1 cellular context compared by ENCODE assay signal in the genomic region with DNA sequence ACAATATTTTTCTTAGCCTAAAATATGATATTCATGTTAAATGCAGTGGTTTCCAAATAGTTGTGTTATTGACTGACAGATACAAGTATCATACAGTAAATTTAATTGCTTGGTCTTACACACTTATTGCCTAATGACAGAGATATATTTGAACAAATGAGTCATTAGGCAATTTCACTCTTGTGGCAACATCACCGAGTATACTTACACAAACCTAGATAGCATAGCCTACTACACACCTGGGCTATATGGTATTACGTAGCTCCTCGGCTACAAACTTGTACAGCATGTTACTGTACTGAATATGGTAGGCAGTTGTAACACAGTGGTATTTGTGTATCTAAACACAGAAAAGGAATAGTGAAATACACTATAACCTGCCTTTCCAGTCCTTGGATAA.
A peak's percentile ranks its signal among the peaks of the same experiment; 100 is the strongest.
TF ChIP-seq lines count a peak whose summit lies in the region.

No MANE protein-coding gene starts in this region.

TF ChIP-seq in HepG2, 621 proteins besides CTCF, POLR2A, EP300 and RAD21:
- TF ChIP-seq PRDM10 (CRISPR knock-in tag; IDR thresholded peaks at IDR 0.05; ENCODE audit: low read depth) (no peak), CEBPB (IDR thresholded peaks at IDR 0.05; ENCODE audit: borderline replicate concordance, low read depth, low read length) (peak; percentile 71; the same call in 1 of the 2 replicates), BCL6 (CRISPR knock-in tag; IDR thresholded peaks at IDR 0.05) (peak; percentile 62), SIX4 (CRISPR knock-in tag; IDR thresholded peaks at IDR 0.05) (no peak), FOSL2 (CRISPR knock-in tag; IDR thresholded peaks at IDR 0.05) (peak; percentile 35; the same call in 1 of the 2 replicates)
- TF ChIP-seq, protein P1, sequence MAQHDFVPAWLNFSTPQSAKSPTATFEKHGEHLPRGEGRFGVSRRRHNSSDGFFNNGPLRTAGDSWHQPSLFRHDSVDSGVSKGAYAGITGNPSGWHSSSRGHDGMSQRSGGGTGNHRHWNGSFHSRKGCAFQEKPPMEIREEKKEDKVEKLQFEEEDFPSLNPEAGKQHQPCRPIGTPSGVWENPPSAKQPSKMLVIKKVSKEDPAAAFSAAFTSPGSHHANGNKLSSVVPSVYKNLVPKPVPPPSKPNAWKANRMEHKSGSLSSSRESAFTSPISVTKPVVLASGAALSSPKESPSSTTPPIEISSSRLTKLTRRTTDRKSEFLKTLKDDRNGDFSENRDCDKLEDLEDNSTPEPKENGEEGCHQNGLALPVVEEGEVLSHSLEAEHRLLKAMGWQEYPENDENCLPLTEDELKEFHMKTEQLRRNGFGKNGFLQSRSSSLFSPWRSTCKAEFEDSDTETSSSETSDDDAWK (CRISPR knock-in tag; IDR thresholded peaks at IDR 0.05): no peak
TF ChIP-seq in HepG2: peak in this region for 3.
